In the genomic region with DNA sequence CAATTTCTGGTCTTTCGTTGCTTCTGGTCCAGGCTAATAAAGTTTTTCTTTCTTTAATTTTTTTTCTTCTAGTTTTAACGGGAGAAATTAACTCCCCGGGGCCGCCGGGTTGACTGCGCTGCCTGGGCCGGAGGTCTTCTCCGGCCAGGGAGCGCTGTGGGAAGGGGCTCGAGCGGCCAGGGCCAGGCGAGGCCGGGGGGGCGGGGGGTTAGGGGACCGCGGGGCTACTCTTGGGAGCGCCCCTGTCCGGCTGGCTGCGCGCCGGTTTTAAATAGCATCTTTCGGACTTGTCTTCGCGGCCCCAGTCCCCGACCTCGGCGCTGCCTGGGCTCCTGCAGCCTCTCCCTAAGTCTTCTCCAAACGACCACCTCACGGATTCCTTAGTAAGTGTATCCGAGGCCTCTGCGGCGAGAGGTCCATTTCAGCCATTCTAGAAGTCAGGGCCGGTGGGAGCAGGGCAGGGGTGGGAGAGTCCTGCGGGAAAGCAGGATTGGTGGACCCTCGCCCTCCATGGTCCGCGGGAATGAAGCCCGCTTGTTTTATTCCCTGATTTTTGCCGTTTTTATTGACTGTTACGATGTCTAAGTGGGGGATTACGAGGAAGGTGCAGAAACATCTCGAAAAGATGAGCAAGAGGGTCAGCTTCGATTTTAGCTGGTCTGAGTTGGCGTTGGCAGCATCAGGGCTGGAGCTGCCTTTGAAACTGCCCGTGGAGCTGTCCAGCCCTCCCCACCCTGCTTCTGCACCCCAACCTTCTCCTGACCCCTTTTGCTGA, we compare ENCODE assay signal across 8 cellular contexts. TPM values are rescaled to one million over a fixed set of nuclear protein-coding genes. Genes with fewer than 3 reads are reported as not detected.
DNase-seq lines count a peak whose midpoint lies in the region.

No MANE protein-coding gene starts in this region.

- H3K9me3 Mint-ChIP-seq in activated CD4-positive, alpha-beta T cell treated with anti-CD3 and anti-CD28 coated beads, Interleukin-2, amount 10 ng/mL, durations not matched to agents 7 days and 5 days = peaks cover 7% of the 10 kb centered on the region

- DNase-seq in NOMO-1 treated with dmso at 0.1 percent for 144 hours (lab: John Stamatoyannopoulos, UW; ENCODE audit: unreplicated experiment) (peak; percentile 34), NOMO-1 treated with DMSO at 0.1 percent for 48 hours (lab: John Stamatoyannopoulos, UW; ENCODE audit: unreplicated experiment) (no peak), HCEC 1CT (peak; percentile 48), LHCN-M2 (ENCODE audit: low read depth) (peak; percentile 55), epidermal melanocyte (ENCODE audit: insufficient read length, low spot score) (peak; percentile 26), midbrain (lab: John Stamatoyannopoulos, UW) (peak; percentile 5)
- DNase-seq in activated CD4-positive, alpha-beta T cell treated with anti-CD3 and anti-CD28 coated beads, Interleukin-2, amount 10 ng/mL, durations not matched to agents 7 days and 5 days = peak; percentile 11

- peaks cover 0 to 5% (median 0%) of the 10 kb centered on the region in 5 donors for H3K36me3 ChIP-seq in subcutaneous abdominal adipose tissue (ENCODE audit: control insufficient read depth in 5 of 5, insufficient read depth in 5 of 5, low read length in 5 of 5)

- H3K4me3 Mint-ChIP-seq in activated CD4-positive, alpha-beta T cell treated with anti-CD3 and anti-CD28 coated beads, Interleukin-2, amount 10 ng/mL, durations not matched to agents 7 days and 5 days = peak overlapping the region; percentile 92

- H3K27ac Mint-ChIP-seq in activated CD4-positive, alpha-beta T cell treated with anti-CD3 and anti-CD28 coated beads, Interleukin-2, amount 10 ng/mL, durations not matched to agents 7 days and 5 days = peak overlapping the region; percentile 93

- peak overlapping the region; percentile 76 to 93 (median 88) for H3K4me3 ChIP-seq in subcutaneous abdominal adipose tissue (ENCODE audit: low read depth in 1 of 5, low read length in 5 of 5)

- peaks cover 6% of the 10 kb centered on the region for H3K27me3 Mint-ChIP-seq in activated CD4-positive, alpha-beta T cell treated with anti-CD3 and anti-CD28 coated beads, Interleukin-2, amount 10 ng/mL, durations not matched to agents 7 days and 5 days

- H3K27me3 ChIP-seq in subcutaneous abdominal adipose tissue (ENCODE audit: control insufficient read depth in 5 of 5, insufficient read depth in 4 of 5, low read length in 5 of 5) = no peaks in the 10 kb centered on the region

- CTCF ChIA-PET in activated CD4-positive, alpha-beta T cell treated with anti-CD3 and anti-CD28 coated beads, Interleukin-2, amount 10 ng/mL, durations not matched to agents 7 days and 5 days (lab: Charles Lee) = interaction anchor here (1.0 to 1.2 kb wide), 3 partner anchors 11 to 107 kb away, joined by 3 to 4 read pairs (median 3); no protein-coding TSS in a partner anchor

- H3K4me1 Mint-ChIP-seq in activated CD4-positive, alpha-beta T cell treated with anti-CD3 and anti-CD28 coated beads, Interleukin-2, amount 10 ng/mL, durations not matched to agents 7 days and 5 days = peaks cover 47% of the 10 kb centered on the region

- H3K36me3 Mint-ChIP-seq in activated CD4-positive, alpha-beta T cell treated with anti-CD3 and anti-CD28 coated beads, Interleukin-2, amount 10 ng/mL, durations not matched to agents 7 days and 5 days (ENCODE audit: low read depth) = peaks cover 38% of the 10 kb centered on the region

- H3K4me1 ChIP-seq in subcutaneous abdominal adipose tissue (ENCODE audit: control insufficient read depth in 5 of 5, insufficient read depth in 5 of 5, low read length in 5 of 5) = peaks cover 0 to 18% (median 16%) of the 10 kb centered on the region in 5 donors

- H3K9ac ChIP-seq in subcutaneous abdominal adipose tissue (ENCODE audit: low read length in 5 of 5) = peak overlapping the region in 4 of 5 donors; percentile 85 to 89 (median 88)

- POLR2A ChIA-PET in activated CD4-positive, alpha-beta T cell treated with anti-CD3 and anti-CD28 coated beads, Interleukin-2, amount 10 ng/mL, durations not matched to agents 7 days and 5 days (lab: Charles Lee) = interaction anchor here (0.9 to 1.1 kb wide), 2 partner anchors 34 to 152 kb away, joined by 4 to 5 read pairs; a partner anchor contains a TSS

- peak overlapping the region; percentile 85 for H3K27ac ChIP-seq in subcutaneous abdominal adipose tissue (ENCODE audit: low read depth, low read length)

- H3K9me3 ChIP-seq in subcutaneous abdominal adipose tissue (ENCODE audit: control insufficient read depth in 5 of 5, low read length in 5 of 5) = no peaks in the 10 kb centered on the region

RNA-seq across cellular contexts. Expression of a gene that starts 0.5 kb away (rescaled TPM):
- 31.5 and 42.4 TPM in 2 replicates for total RNA-seq in LHCN-M2 (2014; rRNA removed)
- 11.8 TPM for polyA plus RNA-seq in LHCN-M2 (2012)
- 10 to 100 TPM; 30.1 to 34.2 TPM for total RNA-seq in activated CD4-positive, alpha-beta T cell treated with anti-CD3 and anti-CD28 coated beads, Interleukin-2, amount 10 ng/mL, durations not matched to agents 7 days and 5 days
